8 cellular contexts compared by ENCODE assay signal in genomic region chr5:61329729-61330128, GRCh38. TPM values are rescaled to one million over a fixed set of nuclear protein-coding genes. Genes with fewer than 3 reads are reported as not detected.
DNase-seq lines count a peak whose midpoint lies in the region; ATAC-seq and TF ChIP-seq lines count a peak whose summit lies in the region.

No MANE protein-coding gene starts in this region.

- ATAC-seq in esophagus mucosa, result no peak
- ATAC-seq in HG03039 (IDR thresholded peaks at IDR 0.05; ENCODE audit: unreplicated experiment), result no peak

- peak overlapping the region; percentile 79 for H3K4me3 Mint-ChIP-seq in T-helper 1 cell treated with Interleukin-12 subunit alpha and Interleukin-12 subunit beta and Interleukin-4 antibody, amounts not matched to agents 30 μg/mL and 1 μg/mL, for 36 hours

- H3K36me3 Mint-ChIP-seq in T-helper 1 cell treated with Interleukin-12 subunit alpha and Interleukin-12 subunit beta and Interleukin-4 antibody, amounts not matched to agents 30 μg/mL and 1 μg/mL, for 36 hours (ENCODE audit: low read depth), result peaks cover 9% of the 10 kb centered on the region

- peak; percentile 37 for DNase-seq in SIG-M5 treated with dmso at 0.1 percent for 504 hours (lab: John Stamatoyannopoulos, UW; ENCODE audit: unreplicated experiment)
- no peak for DNase-seq in SIG-M5 (lab: John Stamatoyannopoulos, UW)
- DNase-seq in fibroblast of pulmonary artery (ENCODE audit: low read depth), result peak; percentile 14
- no peak for DNase-seq in NCI-H2029 treated with DMSO at 0.1 percent for 48 hours (lab: John Stamatoyannopoulos, UW)

- H3K27me3 Mint-ChIP-seq in T-helper 1 cell treated with Interleukin-12 subunit alpha and Interleukin-12 subunit beta and Interleukin-4 antibody, amounts not matched to agents 30 μg/mL and 1 μg/mL, for 36 hours (ENCODE audit: low read depth), result peaks cover 43% of the 10 kb centered on the region

- H3K4me1 Mint-ChIP-seq in T-helper 1 cell treated with Interleukin-12 subunit alpha and Interleukin-12 subunit beta and Interleukin-4 antibody, amounts not matched to agents 30 μg/mL and 1 μg/mL, for 36 hours (ENCODE audit: low read depth), result peaks cover 34% of the 10 kb centered on the region

- no peak overlapping the region for H3K27ac Mint-ChIP-seq in T-helper 1 cell treated with Interleukin-12 subunit alpha and Interleukin-12 subunit beta and Interleukin-4 antibody, amounts not matched to agents 30 μg/mL and 1 μg/mL, for 36 hours

- H3K4me3 ChIP-seq in fibroblast of pulmonary artery (replicated peaks; ENCODE audit: low read depth, low read length) (peak overlapping the region; percentile 78), skin epidermis (peak overlapping the region in 3 of 7 experiments; percentile 80 to 88 (median 84))

- peak overlapping the region in 11 of 21 experiments; percentile 78 to 96 (median 87) for H3K27ac ChIP-seq in skin epidermis

- TF ChIP-seq CTCF in fibroblast of pulmonary artery (IDR thresholded peaks at IDR 0.05; ENCODE audit: low read length, missing control alignments), result no peak

- no peaks in the 10 kb centered on the region for H3K9me3 Mint-ChIP-seq in T-helper 1 cell treated with Interleukin-12 subunit alpha and Interleukin-12 subunit beta and Interleukin-4 antibody, amounts not matched to agents 30 μg/mL and 1 μg/mL, for 36 hours

RNA-seq across cellular contexts. Expression of gene ZSWIM6, which starts 2.3 kb away (rescaled TPM):
- total RNA-seq in esophagus mucosa, result 6.3 TPM

Comparison
In these comparisons a context has a peak if more than half of its experiments do, and no peak if none do; other contexts are left out.
1. DNase-seq: peak in SIG-M5 treated with dmso at 0.1 percent for 504 hours (single experiment) and fibroblast of pulmonary artery (single experiment); none in SIG-M5 (single experiment) and NCI-H2029 treated with DMSO at 0.1 percent for 48 hours (single experiment).